1 cellular context compared by ENCODE assay signal in genomic region chr14:49882826-49883694, GRCh38.
TF ChIP-seq lines count a peak whose summit lies in the region.

No MANE protein-coding gene starts in this region.

TF ChIP-seq in WTC11, 78 proteins besides CTCF, POLR2A, EP300 and RAD21 (continued from another document):
- TF ChIP-seq, protein P1, sequence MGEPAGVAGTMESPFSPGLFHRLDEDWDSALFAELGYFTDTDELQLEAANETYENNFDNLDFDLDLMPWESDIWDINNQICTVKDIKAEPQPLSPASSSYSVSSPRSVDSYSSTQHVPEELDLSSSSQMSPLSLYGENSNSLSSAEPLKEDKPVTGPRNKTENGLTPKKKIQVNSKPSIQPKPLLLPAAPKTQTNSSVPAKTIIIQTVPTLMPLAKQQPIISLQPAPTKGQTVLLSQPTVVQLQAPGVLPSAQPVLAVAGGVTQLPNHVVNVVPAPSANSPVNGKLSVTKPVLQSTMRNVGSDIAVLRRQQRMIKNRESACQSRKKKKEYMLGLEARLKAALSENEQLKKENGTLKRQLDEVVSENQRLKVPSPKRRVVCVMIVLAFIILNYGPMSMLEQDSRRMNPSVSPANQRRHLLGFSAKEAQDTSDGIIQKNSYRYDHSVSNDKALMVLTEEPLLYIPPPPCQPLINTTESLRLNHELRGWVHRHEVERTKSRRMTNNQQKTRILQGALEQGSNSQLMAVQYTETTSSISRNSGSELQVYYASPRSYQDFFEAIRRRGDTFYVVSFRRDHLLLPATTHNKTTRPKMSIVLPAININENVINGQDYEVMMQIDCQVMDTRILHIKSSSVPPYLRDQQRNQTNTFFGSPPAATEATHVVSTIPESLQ (CRISPR knock-in tag; IDR thresholded peaks at IDR 0.05), result no peak
